9 cellular contexts compared by ENCODE assay signal in the genomic region with DNA sequence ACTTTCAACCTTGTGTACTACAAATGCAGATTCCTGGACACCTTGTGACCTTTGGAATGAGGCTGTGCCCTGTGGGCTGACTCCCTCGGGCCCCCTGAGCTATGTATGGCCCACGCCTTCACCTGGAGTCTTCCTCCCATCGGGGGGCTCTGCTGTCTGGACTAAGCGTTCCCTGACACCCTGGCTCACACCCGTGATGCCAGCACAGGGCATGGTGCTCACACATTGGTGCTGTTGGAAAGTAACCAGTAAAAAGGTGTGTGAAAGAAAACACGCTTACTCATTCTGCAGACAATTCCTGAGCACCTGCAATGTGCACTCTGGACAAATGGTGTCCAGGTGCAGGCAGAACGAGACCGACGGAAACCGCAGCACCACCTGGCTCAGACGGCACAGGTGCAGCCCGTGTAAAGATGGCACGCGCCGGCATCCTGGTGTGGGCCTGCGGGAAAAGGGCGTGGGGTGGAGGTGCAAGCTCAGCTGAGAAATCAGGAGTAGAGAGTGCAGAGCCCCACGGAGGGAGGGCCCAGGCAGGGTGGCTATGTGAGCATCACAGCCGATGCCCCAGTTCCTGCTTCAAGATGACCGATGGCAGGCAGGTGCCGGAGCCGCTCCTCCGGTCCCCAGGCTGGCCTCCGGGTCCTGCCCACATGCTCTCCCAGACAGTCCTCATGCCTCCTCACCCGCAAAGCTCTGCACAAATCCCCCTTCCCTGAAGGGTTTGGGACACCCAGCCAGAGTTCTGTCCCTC. TPM values are rescaled to one million over a fixed set of nuclear protein-coding genes. Genes with fewer than 3 reads are reported as not detected.
DNase-seq lines count a peak whose midpoint lies in the region; ATAC-seq, FAIRE-seq and TF ChIP-seq lines count a peak whose summit lies in the region.
"Had no signal": no experiment of that assay in that cellular context is flagged by ENCODE, and none has a peak within 500 bp of the region (broad histone marks: within the 10 kb centered on the region; RNA-seq: fewer than 3 reads in every experiment).

No MANE protein-coding gene starts in this region.

- H3K4me3 ChIP-seq in GM06990 (replicated peaks; ENCODE audit: low read depth, low read length) (no peak overlapping the region), left ventricle myocardium inferior (no peak overlapping the region), sigmoid colon (no peak overlapping the region)
- H3K4me3 ChIP-seq: SJSA1 had no signal

- H3K27ac ChIP-seq in left ventricle myocardium inferior (replicated peaks) (no peak overlapping the region), sigmoid colon (no peak overlapping the region)
- H3K27ac ChIP-seq: SJSA1 had no signal

- WGBS in sigmoid colon, 2 donors, result 90 to 91% methylated on average over 25 of the region's 25 CpGs

- DNase-seq in GM06990 (ENCODE audit: extremely low read depth, insufficient read length), result peak; percentile 4
- peak; percentile 83 for DNase-seq in NCI-H2107 treated with DMSO at 0.1 percent for 48 hours (lab: John Stamatoyannopoulos, UW; ENCODE audit: unreplicated experiment)
- peak; percentile 10 for DNase-seq in left ventricle myocardium inferior
- peak; percentile 58 for DNase-seq in sigmoid colon
- DNase-seq in GM12892 (ENCODE audit: insufficient read length), result no peak
- no peak for DNase-seq in Kasumi-1 (lab: John Stamatoyannopoulos, UW)
- DNase-seq: central memory CD4-positive, alpha-beta T cell had no signal

- H3K9me3 ChIP-seq in left ventricle myocardium inferior (replicated peaks) (no peaks in the 10 kb centered on the region), sigmoid colon (no peaks in the 10 kb centered on the region)
- H3K9me3 ChIP-seq: SJSA1 had no signal

- TF ChIP-seq CTCF in GM06990 (IDR thresholded peaks at IDR 0.05; ENCODE audit: insufficient read depth, low read length, poor library complexity, severe bottlenecking) (no peak), left ventricle myocardium inferior (IDR thresholded peaks at IDR 0.05; ENCODE audit: borderline replicate concordance) (no peak), sigmoid colon (IDR thresholded peaks at IDR 0.05) (no peak)

- no peak for FAIRE-seq in GM12892 (lab: Jason Lieb, UNC)

- no peak for ATAC-seq in GM18498 (IDR thresholded peaks at IDR 0.05; ENCODE audit: unreplicated experiment)

- H3K27me3 ChIP-seq in GM06990 (replicated peaks; ENCODE audit: control insufficient read depth, insufficient read depth, low read length), result no peaks in the 10 kb centered on the region
- no peaks in the 10 kb centered on the region for H3K27me3 ChIP-seq in left ventricle myocardium inferior (ENCODE audit: low read depth)
- no peaks in the 10 kb centered on the region for H3K27me3 ChIP-seq in sigmoid colon
- H3K27me3 ChIP-seq: SJSA1 had no signal

- peaks cover 38% of the 10 kb centered on the region for H3K36me3 ChIP-seq in GM06990 (ENCODE audit: control insufficient read depth, insufficient read depth, low read length)
- H3K36me3 ChIP-seq in left ventricle myocardium inferior, result peaks cover 15% of the 10 kb centered on the region
- peaks cover 0 to 26% (median 2%) of the 10 kb centered on the region in 4 donors for H3K36me3 ChIP-seq in sigmoid colon

- intact Hi-C loops in left ventricle myocardium inferior (cut with micrococcal nuclease), result no loop called here
- intact Hi-C loops in sigmoid colon (cut with DNase I), result no loop called here

- no peak for TF ChIP-seq EP300 in sigmoid colon (IDR thresholded peaks at IDR 0.05)

- no peaks in the 10 kb centered on the region for H3K4me1 ChIP-seq in left ventricle myocardium inferior
- H3K4me1 ChIP-seq in sigmoid colon, result peaks cover 0 to 3% (median 0%) of the 10 kb centered on the region in 4 donors

- TF ChIP-seq POLR2A in sigmoid colon (IDR thresholded peaks at IDR 0.05) (no peak), GM12892 (IDR thresholded peaks at IDR 0.05; ENCODE audit: low read depth, low read length) (no peak)

RNA-seq across cellular contexts. Expression of gene LPCAT1, which starts 11.0 kb away (rescaled TPM):
- total RNA-seq in left ventricle myocardium inferior, result 11.0 TPM
- 10 to 100 TPM; 20.6 to 24.3 (median 22.3) TPM for total RNA-seq in sigmoid colon
- polyA plus RNA-seq in sigmoid colon, result 10 to 100 TPM in 1 of 3 donors, 1 to 10 TPM in 2; 4.2 to 35.1 (median 7.8) TPM
- 63.8 TPM for polyA plus RNA-seq in GM12892 (2012; ENCODE audit: missing spikeins)

Comparison
In these comparisons a context has a peak if more than half of its experiments do, and no peak if none do; other contexts are left out.
1. DNase-seq: peak in GM06990 (single experiment), NCI-H2107 treated with DMSO at 0.1 percent for 48 hours (single experiment), left ventricle myocardium inferior (single experiment) and sigmoid colon (single experiment); none in GM12892 (single experiment) and Kasumi-1 (0 of 2).